Comparison of ENCODE assay signal across 33 cellular contexts in genomic region chr1:2632051-2632430, GRCh38. TPM values are rescaled to one million over a fixed set of nuclear protein-coding genes. Genes with fewer than 3 reads are reported as not detected.
"Had no signal": no experiment of that assay in that cellular context is flagged by ENCODE, and none has a peak within 500 bp of the region (broad histone marks: within the 10 kb centered on the region; RNA-seq: fewer than 3 reads in every experiment).

No MANE protein-coding gene starts in this region.

- H3K27ac Mint-ChIP-seq: activated CD4-positive, alpha-beta T cell treated with anti-CD3 and anti-CD28 coated beads, Interleukin-2, amount 10 ng/mL, durations not matched to agents 24 days and 14 days; activated naive CD8-positive, alpha-beta T cell treated with anti-CD3 and anti-CD28 coated beads, Interleukin-2, amount 50 U/mL, for 24 hours; activated T-helper 17 cell treated with anti-CD3 and anti-CD28 coated beads, Interleukin-2, amount 50 U/mL, for 72 hours; dendritic cell treated with granulocyte-macrophage colony-stimulating factor and Interleukin-4, amounts not matched to agents 40 ng/mL and 50 ng/mL, for 4 days; natural killer cell; neural progenitor cell; progenitor cell of endocrine pancreas; T-helper 1 cell treated with Interleukin-12 subunit alpha and Interleukin-12 subunit beta and Interleukin-4 antibody, amounts not matched to agents 30 μg/mL and 1 μg/mL, for 36 hours had no signal

- H3K27ac ChIP-seq: breast epithelium, epithelial cell of prostate, esophagus squamous epithelium, heart right ventricle, lower lobe of right lung, neural progenitor cell, right lobe of liver, WERI-Rb-1 had no signal

- H3K4me1 ChIP-seq: lower lobe of right lung, right lobe of liver had no signal

- H3K4me3 ChIP-seq: breast epithelium, esophagus squamous epithelium, heart right ventricle, lower lobe of right lung, neural progenitor cell, right lobe of liver had no signal

- H3K36me3 Mint-ChIP-seq: activated CD4-positive, alpha-beta memory T cell treated with anti-CD3 and anti-CD28 coated beads for 36 hours; natural killer cell had no signal

- H3K27me3 ChIP-seq: right lobe of liver had no signal

- H3K9me3 ChIP-seq: lower lobe of right lung had no signal

- ATAC-seq: activated CD4-positive, CD25-positive, alpha-beta regulatory T cell treated with anti-CD3 and anti-CD28 coated beads, Interleukin-2, amount 50 U/mL, for 24 hours; activated naive CD8-positive, alpha-beta T cell treated with anti-CD3 and anti-CD28 coated beads, Interleukin-2, amount 50 U/mL, for 24 hours; activated T-helper 17 cell treated with anti-CD3 and anti-CD28 coated beads, Interleukin-2, amount 50 U/mL, for 72 hours; heart right ventricle; lower lobe of right lung; natural killer cell; right lobe of liver; stimulated activated naive CD8-positive, alpha-beta T cell treated with anti-CD3 and anti-CD28 coated beads, Interleukin-15, amount 100 ng/mL, for 72 hours had no signal

- DNase-seq: activated CD4-positive, alpha-beta memory T cell treated with anti-CD3 and anti-CD28 coated beads for 36 hours; activated CD4-positive, alpha-beta T cell treated with anti-CD3 and anti-CD28 coated beads, Interleukin-2, amount 10 ng/mL, durations not matched to agents 24 days and 14 days; activated CD8-positive, alpha-beta memory T cell treated with anti-CD3 and anti-CD28 coated beads, Interleukin-2, amount 50 U/mL, for 4 hours; activated gamma-delta T cell treated with Interleukin-2 at 50 U/mL for 16 hours; activated naive CD4-positive, alpha-beta T cell treated with anti-CD3 and anti-CD28 coated beads, Interleukin-2, amount 50 U/mL, for 16 hours; activated naive CD8-positive, alpha-beta T cell treated with anti-CD3 and anti-CD28 coated beads, Interleukin-2, amount 50 U/mL, for 24 hours; activated T-cell treated with anti-CD3 and anti-CD28 coated beads, Interleukin-2, amount 50 U/mL, for 1 hour; amygdala; effector CD4-positive, alpha-beta T cell; esophagus squamous epithelium; foreskin melanocyte; heart right ventricle; lower lobe of right lung; mesendoderm; natural killer cell; stimulated activated CD4-positive, alpha-beta T cell treated with anti-CD3 and anti-CD28 coated beads, Interleukin-12 subunit alpha, Interleukin-12 subunit beta, amount 100 ng/mL, for 4 hours; stimulated activated CD4-positive, alpha-beta T cell treated with anti-CD3 and anti-CD28 coated beads, Interleukin-4, amount 100 ng/mL, for 1 hour; stimulated activated naive CD8-positive, alpha-beta T cell treated with anti-CD3 and anti-CD28 coated beads, Interleukin-15, amount 100 ng/mL, for 72 hours; substantia nigra; T1000; WERI-Rb-1 had no signal

- H3K36me3 ChIP-seq: breast epithelium, esophagus squamous epithelium, heart right ventricle, lower lobe of right lung, neural progenitor cell, right lobe of liver, WERI-Rb-1 had no signal

- H3K4me2 ChIP-seq: neural progenitor cell had no signal

- FAIRE-seq: endometrium had no signal

- H3K4me1 Mint-ChIP-seq: activated CD4-positive, alpha-beta T cell treated with anti-CD3 and anti-CD28 coated beads, Interleukin-2, amount 10 ng/mL, durations not matched to agents 24 days and 14 days; activated T-helper 17 cell treated with anti-CD3 and anti-CD28 coated beads, Interleukin-2, amount 50 U/mL, for 72 hours; natural killer cell had no signal

- H3K9ac ChIP-seq: neural progenitor cell had no signal

- H2AFZ ChIP-seq: neural progenitor cell had no signal

- H3K9me3 Mint-ChIP-seq: activated T-helper 17 cell treated with anti-CD3 and anti-CD28 coated beads, Interleukin-2, amount 50 U/mL, for 72 hours; central memory CD8-positive, alpha-beta T cell; natural killer cell had no signal

- H3K4me3 Mint-ChIP-seq: activated CD4-positive, alpha-beta memory T cell treated with anti-CD3 and anti-CD28 coated beads for 36 hours; activated CD4-positive, alpha-beta T cell treated with anti-CD3 and anti-CD28 coated beads, Interleukin-2, amount 10 ng/mL, durations not matched to agents 24 days and 14 days; activated naive CD8-positive, alpha-beta T cell treated with anti-CD3 and anti-CD28 coated beads, Interleukin-2, amount 50 U/mL, for 24 hours; activated T-helper 17 cell treated with anti-CD3 and anti-CD28 coated beads, Interleukin-2, amount 50 U/mL, for 72 hours; central memory CD8-positive, alpha-beta T cell; dendritic cell treated with granulocyte-macrophage colony-stimulating factor and Interleukin-4, amounts not matched to agents 40 ng/mL and 50 ng/mL, for 4 days; natural killer cell; stimulated activated naive CD8-positive, alpha-beta T cell treated with anti-CD3 and anti-CD28 coated beads, Interleukin-15, amount 100 ng/mL, for 72 hours; T-helper 1 cell treated with Interleukin-12 subunit alpha and Interleukin-12 subunit beta and Interleukin-4 antibody, amounts not matched to agents 30 μg/mL and 1 μg/mL, for 36 hours had no signal

RNA-seq across cellular contexts. Expression of gene MMEL1, which starts 0.8 kb away (rescaled TPM):
- total RNA-seq: kidney epithelial cell had no signal
